ENCODE assay signal across 15 cellular contexts in the genomic region with DNA sequence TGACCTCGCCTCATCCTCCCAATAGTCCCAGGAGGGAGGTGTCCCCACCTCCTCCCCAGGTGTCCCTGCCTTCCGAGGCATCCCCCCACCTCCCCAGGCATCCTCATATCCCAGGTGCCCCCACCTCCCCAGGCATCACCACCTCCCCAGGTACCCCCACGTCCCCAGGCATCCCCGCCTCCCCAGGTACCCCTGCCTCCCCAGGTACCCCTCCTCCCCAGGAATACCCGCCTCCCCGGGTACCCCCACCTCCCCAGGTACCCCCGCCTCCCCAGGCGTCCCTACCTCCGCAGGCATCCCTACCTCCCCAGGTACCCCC.
DNase-seq lines count a peak whose midpoint lies in the region; ATAC-seq and TF ChIP-seq lines count a peak whose summit lies in the region.
"Had no signal": no experiment of that assay in that cellular context is flagged by ENCODE, and none has a peak within 500 bp of the region (broad histone marks: within the 10 kb centered on the region; RNA-seq: fewer than 3 reads in every experiment).

No MANE protein-coding gene starts in this region.

- peaks cover 7% of the 10 kb centered on the region for H3K9me1 ChIP-seq in IMR-90 (ENCODE audit: insufficient read depth, low read length)

- H3K36me3 Mint-ChIP-seq in chondrocyte (ENCODE audit: low read depth) = no peaks in the 10 kb centered on the region
- H3K36me3 Mint-ChIP-seq: CD4-positive, alpha-beta memory T cell had no signal

- no peak overlapping the region for H3K18ac ChIP-seq in IMR-90 (ENCODE audit: low read depth, low read length)

- no peak overlapping the region for H3K4ac ChIP-seq in IMR-90 (ENCODE audit: low read depth, low read length)

- H3K36me3 ChIP-seq in IMR-90 (ENCODE audit: control insufficient read depth, insufficient read depth, low read length) = no peaks in the 10 kb centered on the region
- no peaks in the 10 kb centered on the region for H3K36me3 ChIP-seq in suprapubic skin
- H3K36me3 ChIP-seq: BE2C had no signal

- intact Hi-C loops in IMR-90 (cut with micrococcal nuclease) = no loop called here
- intact Hi-C loops in posterior vena cava (cut with DNase I) = no loop called here

- H3K27me3 ChIP-seq in IMR-90 (ENCODE audit: control insufficient read depth, insufficient read depth, low read length) = peaks cover 8% of the 10 kb centered on the region; the same call in 1 of the 2 replicates
- H3K27me3 ChIP-seq in suprapubic skin = peaks cover 4% of the 10 kb centered on the region
- H3K27me3 ChIP-seq: BE2C had no signal

- no CpG with 5 or more reads among the region's 9 CpGs for WGBS in IMR-90 (ENCODE audit: extremely low coverage in 2 of 2, insufficient read length in 1 of 2), 2 experiments
- 87% methylated on average over 9 of the region's 9 CpGs for WGBS in suprapubic skin

- no peak overlapping the region for H3K27ac Mint-ChIP-seq in chondrocyte (ENCODE audit: unreplicated experiment)
- H3K27ac Mint-ChIP-seq: CD4-positive, alpha-beta memory T cell; GM23338 had no signal

- in situ Hi-C loops in IMR-90 (cut with MboI; ENCODE audit: low sequenced_read_pairs) = no loop called here

- dilution Hi-C loops in IMR-90 (cut with HindIII; ENCODE audit: low sequenced_read_pairs, unreplicated experiment) = no loop called here

- H2BK20ac ChIP-seq in IMR-90 (ENCODE audit: low read depth, low read length) = no peak overlapping the region

- no peak overlapping the region for H4K8ac ChIP-seq in IMR-90 (ENCODE audit: low read depth in 2 of 2, low read length in 2 of 2)

- TF ChIP-seq CTCF in IMR-90 (conservative IDR thresholded peaks at IDR 0.05; ENCODE audit: low read depth, low read length) (no peak), chondrocyte (IDR thresholded peaks at IDR 0.05) (no peak), suprapubic skin (IDR thresholded peaks at IDR 0.05) (no peak)

- H4K91ac ChIP-seq in IMR-90 (ENCODE audit: insufficient read depth, low read depth, low read length) = no peak overlapping the region

- H2AK5ac ChIP-seq in IMR-90 (ENCODE audit: low read depth, low read length) = peak overlapping the region; percentile 44; the same call in 1 of the 2 replicates

- no peak overlapping the region for H2BK120ac ChIP-seq in IMR-90 (ENCODE audit: low read depth, low read length)

- H3K4me3 ChIP-seq in IMR-90 (ENCODE audit: insufficient read depth, low read depth, low read length) (no peak overlapping the region), suprapubic skin (no peak overlapping the region)
- H3K4me3 ChIP-seq: A549, GM23338 had no signal

- no peak overlapping the region for H3K56ac ChIP-seq in IMR-90 (ENCODE audit: extremely low read depth, insufficient read depth, low read length)

- no peaks in the 10 kb centered on the region for H3K9me3 ChIP-seq in IMR-90 (ENCODE audit: control insufficient read depth, insufficient read depth, low read length)
- H3K9me3 ChIP-seq in suprapubic skin = no peaks in the 10 kb centered on the region
- H3K9me3 ChIP-seq: A549, BE2C had no signal

- no peak overlapping the region for H3K4me2 ChIP-seq in IMR-90 (ENCODE audit: low read depth, low read length)
- H3K4me2 ChIP-seq: A549, GM23338 had no signal

- H3K27ac ChIP-seq in IMR-90 (ENCODE audit: insufficient read depth, low read length) (no peak overlapping the region), suprapubic skin (no peak overlapping the region)
- H3K27ac ChIP-seq: A549, C4-2B had no signal

- H2BK5ac ChIP-seq in IMR-90 (ENCODE audit: low read depth, low read length, poor library complexity, severe bottlenecking) = no peak overlapping the region

- no peak overlapping the region for H2BK15ac ChIP-seq in IMR-90 (ENCODE audit: low read depth, low read length)

- no peak for TF ChIP-seq POLR2A in IMR-90 (IDR thresholded peaks at IDR 0.05; ENCODE audit: low read depth, low read length)
- TF ChIP-seq POLR2A in suprapubic skin (IDR thresholded peaks at IDR 0.05) = no peak

- no peak for DNase-seq in IMR-90
- DNase-seq in chondrocyte (ENCODE audit: low spot score) = peak; percentile 25
- DNase-seq in posterior vena cava (ENCODE audit: low spot score) = peak; percentile 36
- peak; percentile 46 to 49 for DNase-seq in suprapubic skin (ENCODE audit: low spot score in 2 of 2)
- DNase-seq in NCI-H69 (lab: John Stamatoyannopoulos, UW) = no peak
- DNase-seq: CD4-positive, alpha-beta memory T cell; DMS153; DMS79 treated with DMSO at 0.1 percent for 48 hours; EL; H9 had no signal

- no peak overlapping the region for H3K4me3 Mint-ChIP-seq in chondrocyte (ENCODE audit: unreplicated experiment)
- H3K4me3 Mint-ChIP-seq: CD4-positive, alpha-beta memory T cell; GM23338; H9 had no signal

- no peaks in the 10 kb centered on the region for H3K27me3 Mint-ChIP-seq in chondrocyte (ENCODE audit: low read depth)
- H3K27me3 Mint-ChIP-seq: CD4-positive, alpha-beta memory T cell had no signal

- H3K23ac ChIP-seq in IMR-90 (ENCODE audit: low read depth, low read length) = no peak overlapping the region

- no peak overlapping the region for H4K5ac ChIP-seq in IMR-90 (ENCODE audit: low read depth, low read length)

- BruUV-seq in IMR-90 (replicated peaks; lab: Mats Ljungman, UMichigan) = no TSS peak

- no peak for TF ChIP-seq RAD21 in IMR-90 (IDR thresholded peaks at IDR 0.05; ENCODE audit: low read length)

- no peaks in the 10 kb centered on the region for H3K9me3 Mint-ChIP-seq in chondrocyte (ENCODE audit: low read depth)
- H3K9me3 Mint-ChIP-seq: CD4-positive, alpha-beta memory T cell; GM23338; H9 had no signal

- POLR2A ChIA-PET in IMR-90 (lab: Charles Lee; ENCODE audit: unreplicated experiment) = no interaction called here

- no peak overlapping the region for H2AFZ ChIP-seq in IMR-90 (replicated peaks; ENCODE audit: low read length, poor library complexity)
- H2AFZ ChIP-seq: GM23338 had no signal

- H3K79me1 ChIP-seq in IMR-90 (ENCODE audit: low read depth in 1 of 2, low read length in 2 of 2) = no peaks in the 10 kb centered on the region

- no peak overlapping the region for H2AK9ac ChIP-seq in IMR-90 (replicated peaks; ENCODE audit: low read depth, low read length, poor library complexity)

- CTCF ChIA-PET in IMR-90 (lab: Yijun Ruan, JAX) = no interaction called here

- no peak for ATAC-seq in IMR-90 (ENCODE audit: low read depth)
- ATAC-seq in GM19467 (IDR thresholded peaks at IDR 0.05; ENCODE audit: unreplicated experiment) = no peak
- ATAC-seq: A549, GM23338 had no signal

- peaks cover 25% of the 10 kb centered on the region for H3K4me1 Mint-ChIP-seq in chondrocyte (ENCODE audit: low read depth)
- H3K4me1 Mint-ChIP-seq: CD4-positive, alpha-beta memory T cell had no signal

- no peak for TF ChIP-seq EP300 in suprapubic skin (IDR thresholded peaks at IDR 0.05)

- H3K4me1 ChIP-seq in IMR-90 (ENCODE audit: control insufficient read depth, insufficient read depth, low read length) (peaks cover 13% of the 10 kb centered on the region), suprapubic skin (no peaks in the 10 kb centered on the region)
- H3K4me1 ChIP-seq: BE2C had no signal

- H3K14ac ChIP-seq in IMR-90 (replicated peaks; ENCODE audit: low read depth, low read length) = no peak overlapping the region

- no peaks in the 10 kb centered on the region; the same call in 1 of the 2 replicates for H4K20me1 ChIP-seq in IMR-90 (ENCODE audit: insufficient read depth, low read length)

- H3K9ac ChIP-seq in IMR-90 (ENCODE audit: low read depth, low read length) = no peak overlapping the region

TF ChIP-seq in IMR-90, 13 proteins besides CTCF, POLR2A, EP300 and RAD21:
- TF ChIP-seq RFX5 (IDR thresholded peaks at IDR 0.05; ENCODE audit: low read depth, low read length) (no peak), RCOR1 (IDR thresholded peaks at IDR 0.05; ENCODE audit: insufficient replicate concordance, low read length) (no peak)

Comparison
In these comparisons a context has a peak if more than half of its experiments do, and no peak if none do; other contexts are left out.
1. DNase-seq: peak in chondrocyte (single experiment), posterior vena cava (single experiment) and suprapubic skin (2 of 2); none in IMR-90 (single experiment) and NCI-H69 (single experiment).